In the genomic region with DNA sequence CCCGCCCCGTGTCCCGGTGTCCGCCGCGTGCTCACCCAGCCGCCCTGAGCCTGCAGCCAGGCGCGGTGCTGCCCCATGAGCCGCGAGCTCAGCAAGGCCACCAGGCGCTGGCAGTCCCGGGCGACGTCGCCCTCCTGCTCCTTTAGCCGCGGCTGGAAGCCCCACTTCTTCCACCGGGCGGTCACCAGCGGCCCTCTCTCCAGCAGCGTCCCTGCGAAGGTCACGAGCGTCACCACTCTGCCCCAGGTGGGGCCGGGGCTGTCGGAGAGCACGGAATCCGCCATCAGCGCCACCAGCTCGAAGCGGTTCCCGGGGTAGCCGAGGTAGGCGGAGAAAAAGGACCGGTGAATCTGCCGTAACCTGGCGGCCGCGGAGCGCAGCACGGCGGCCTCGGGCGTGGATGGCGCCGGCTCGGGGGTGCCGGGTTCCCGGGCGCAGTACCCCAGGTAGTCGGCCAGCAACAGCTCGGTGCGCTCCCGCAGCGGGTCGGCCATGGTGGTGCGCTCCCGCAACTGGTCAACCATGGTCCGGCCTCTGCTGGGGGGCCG, we compare ENCODE assay signal across 8 cellular contexts. TPM values are rescaled to one million over a fixed set of nuclear protein-coding genes. Genes with fewer than 3 reads are reported as not detected.
DNase-seq lines count a peak whose midpoint lies in the region; ATAC-seq and TF ChIP-seq lines count a peak whose summit lies in the region.

No MANE protein-coding gene starts in this region.

- H3K27ac ChIP-seq in prostate gland = peak overlapping the region; percentile 36

- peak overlapping the region; percentile 64 for H3K4me3 Mint-ChIP-seq in activated CD8-positive, alpha-beta T cell treated with anti-CD3 and anti-CD28 coated beads for 36 hours

- DNase-seq in NCI-H748 (lab: John Stamatoyannopoulos, UW; ENCODE audit: unreplicated experiment) = peak; percentile 48
- DNase-seq in NCI-H748 treated with DMSO at 0.1 percent for 48 hours (lab: John Stamatoyannopoulos, UW) = no peak
- peak; percentile 54 for DNase-seq in activated CD8-positive, alpha-beta T cell treated with anti-CD3 and anti-CD28 coated beads for 36 hours
- DNase-seq in epithelial cell of proximal tubule (ENCODE audit: low read depth) = no peak
- peak; percentile 35 for DNase-seq in prostate gland (ENCODE audit: low spot score)
- DNase-seq in islet precursor cell = no peak

- H3K4me3 ChIP-seq in epithelial cell of proximal tubule (ENCODE audit: low read depth, low read length) = peak overlapping the region; percentile 51
- peak overlapping the region; percentile 29 to 34 for H3K4me3 ChIP-seq in prostate gland

- peaks cover 7% of the 10 kb centered on the region for H3K4me1 Mint-ChIP-seq in activated CD8-positive, alpha-beta T cell treated with anti-CD3 and anti-CD28 coated beads for 36 hours (ENCODE audit: low read depth)

- CTCF ChIA-PET in activated CD8-positive, alpha-beta T cell treated with anti-CD3 and anti-CD28 coated beads for 36 hours (lab: Charles Lee) = interaction anchor here (0.7 to 1.4 kb wide), 6 partner anchors 29 to 134 kb away, joined by 3 to 4 read pairs (median 3); no protein-coding TSS in a partner anchor

- H3K36me3 ChIP-seq in prostate gland = no peaks in the 10 kb centered on the region

- 3% methylated on average over 48 of the region's 61 CpGs for whole genome bisulfite sequencing in prostate gland

- no peak for TF ChIP-seq POLR2A in prostate gland (IDR thresholded peaks at IDR 0.05)

- POLR2A ChIA-PET in activated CD8-positive, alpha-beta T cell treated with anti-CD3 and anti-CD28 coated beads for 36 hours (lab: Charles Lee) = interaction anchor here (0.6 to 1.1 kb wide), 2 partner anchors 10 to 29 kb away, joined by 3 read pairs; no protein-coding TSS in a partner anchor

- no peaks in the 10 kb centered on the region for H3K36me3 Mint-ChIP-seq in activated CD8-positive, alpha-beta T cell treated with anti-CD3 and anti-CD28 coated beads for 36 hours (ENCODE audit: low read depth)

- intact Hi-C loops in activated CD8-positive, alpha-beta T cell treated with anti-CD3 and anti-CD28 coated beads for 36 hours (cut with micrococcal nuclease) = no loop called here
- intact Hi-C loops in prostate gland (cut with DNase I) = no loop called here

- peak; percentile 13 for TF ChIP-seq CTCF in activated CD8-positive, alpha-beta T cell treated with anti-CD3 and anti-CD28 coated beads for 36 hours (IDR thresholded peaks at IDR 0.05)
- TF ChIP-seq CTCF in epithelial cell of proximal tubule (conservative IDR thresholded peaks at IDR 0.05; ENCODE audit: low read depth, low read length) = peak; percentile 5
- peak in 2 of 4 experiments; percentile 7 to 29 for TF ChIP-seq CTCF in prostate gland (IDR thresholded peaks at IDR 0.05)

- H3K27ac Mint-ChIP-seq in activated CD8-positive, alpha-beta T cell treated with anti-CD3 and anti-CD28 coated beads for 36 hours = no peak overlapping the region

- no peaks in the 10 kb centered on the region for H3K9me3 Mint-ChIP-seq in activated CD8-positive, alpha-beta T cell treated with anti-CD3 and anti-CD28 coated beads for 36 hours

- peaks cover 29% of the 10 kb centered on the region for H3K27me3 Mint-ChIP-seq in activated CD8-positive, alpha-beta T cell treated with anti-CD3 and anti-CD28 coated beads for 36 hours

- H3K4me1 ChIP-seq in prostate gland (replicated peaks) = no peaks in the 10 kb centered on the region

- ATAC-seq in activated CD8-positive, alpha-beta T cell treated with anti-CD3 and anti-CD28 coated beads for 36 hours = peak; percentile 87
- ATAC-seq in GM21529 (IDR thresholded peaks at IDR 0.05; ENCODE audit: unreplicated experiment) (no peak), GM19452 (IDR thresholded peaks at IDR 0.05; ENCODE audit: unreplicated experiment) (no peak)

- H3K27me3 ChIP-seq in prostate gland (replicated peaks; ENCODE audit: insufficient read depth) = no peaks in the 10 kb centered on the region

- no peaks in the 10 kb centered on the region for H3K9me3 ChIP-seq in prostate gland

RNA-seq across cellular contexts. Expression of gene BCL2L10, which starts 0.3 kb away (rescaled TPM):
- not detected for total RNA-seq in activated CD8-positive, alpha-beta T cell treated with anti-CD3 and anti-CD28 coated beads for 36 hours
- total RNA-seq in epithelial cell of proximal tubule = 0.51 and 0.58 TPM in 2 replicates
- total RNA-seq in prostate gland = under 1 TPM in 1 of 2 donors, not detected in 1; 0.55 TPM

Comparison
In these comparisons a context has a peak if more than half of its experiments do, and no peak if none do; other contexts are left out.
1. DNase-seq: peak in NCI-H748 (single experiment), activated CD8-positive, alpha-beta T cell treated with anti-CD3 and anti-CD28 coated beads for 36 hours (single experiment) and prostate gland (single experiment); none in NCI-H748 treated with DMSO at 0.1 percent for 48 hours (single experiment), epithelial cell of proximal tubule (single experiment) and islet precursor cell (single experiment).